ENCODE assay signal across 1 cellular context in genomic region chr10:99331207-99331803, GRCh38.
TF ChIP-seq lines count a peak whose summit lies in the region.

No MANE protein-coding gene starts in this region.

TF ChIP-seq in SK-N-SH, 30 proteins besides CTCF, POLR2A, EP300 and RAD21 (continued from another document):
- no peak for TF ChIP-seq MXI1 (IDR thresholded peaks at IDR 0.05; ENCODE audit: low read depth, low read length)
